In genomic region chr1:158391099-158391498, GRCh38 we compare ENCODE assay signal across 31 cellular contexts. TPM values are rescaled to one million over a fixed set of nuclear protein-coding genes. Genes with fewer than 3 reads are reported as not detected.
"Had no signal": no experiment of that assay in that cellular context is flagged by ENCODE, and none has a peak within 500 bp of the region (broad histone marks: within the 10 kb centered on the region; RNA-seq: fewer than 3 reads in every experiment).

No MANE protein-coding gene starts in this region.

- H3K4me3 ChIP-seq: SJSA1 had no signal

- DNase-seq: activated CD4-positive, alpha-beta T cell treated with anti-CD3 and anti-CD28 coated beads, Interleukin-2, amount 10 ng/mL, durations not matched to agents 7 days and 5 days; activated CD4-positive, alpha-beta T cell treated with anti-CD3 and anti-CD28 coated beads, Interleukin-2, amount 50 U/mL, for 48 hours; activated CD8-positive, alpha-beta memory T cell treated with anti-CD3 and anti-CD28 coated beads, Interleukin-2, amount 50 U/mL, for 4 hours; activated effector memory CD4-positive, alpha-beta T cell treated with Interleukin-2 at 50 U/mL for 16 hours; activated naive CD4-positive, alpha-beta T cell treated with anti-CD3 and anti-CD28 coated beads, Interleukin-2, amount 10 ng/mL, durations not matched to agents 7 days and 5 days; activated naive CD8-positive, alpha-beta T cell treated with anti-CD3 and anti-CD28 coated beads, Interleukin-2, amount 50 U/mL, for 24 hours; activated T-cell treated with anti-CD3 and anti-CD28 coated beads, Interleukin-2, amount 50 U/mL, for 48 hours; anterior cingulate cortex; caudate nucleus; NCI-H1092 treated with DMSO at 0.1 percent for 48 hours; NCI-H1417 treated with DMSO at 0.1 percent for 48 hours; NCI-H187 treated with DMSO at 0.1 percent for 48 hours; NCI-H2081; NCI-H2171 treated with DMSO at 0.1 percent for 48 hours; NCI-H2227 treated with DMSO at 0.1 percent for 48 hours; NCI-H446; NCI-H524; NCI-H69; NCI-H82; RPMI8226; SHP77 treated with DMSO at 0.1 percent for 48 hours; SK-N-SH had no signal

- H3K27ac Mint-ChIP-seq: activated CD4-positive, alpha-beta T cell treated with anti-CD3 and anti-CD28 coated beads, Interleukin-2, amount 10 ng/mL, durations not matched to agents 7 days and 5 days; activated naive CD4-positive, alpha-beta T cell treated with anti-CD3 and anti-CD28 coated beads, Interleukin-2, amount 10 ng/mL, durations not matched to agents 7 days and 5 days; activated naive CD8-positive, alpha-beta T cell; activated naive CD8-positive, alpha-beta T cell treated with anti-CD3 and anti-CD28 coated beads, Interleukin-2, amount 50 U/mL, for 24 hours; brain; T-helper 1 cell treated with Interleukin-12 subunit alpha and Interleukin-12 subunit beta and Interleukin-4 antibody, amounts not matched to agents 30 μg/mL and 1 μg/mL, for 36 hours; T-helper 2 cell treated with Interferon-gamma antibody and Interleukin-4, amounts not matched to agents 5 μg/mL and 100 μg/mL, for 36 hours had no signal

- H3K36me3 ChIP-seq: SJSA1 had no signal

- H3K4me1 ChIP-seq: SJSA1 had no signal

- H3K36me3 Mint-ChIP-seq: activated naive CD4-positive, alpha-beta T cell treated with anti-CD3 and anti-CD28 coated beads, Interleukin-2, amount 10 ng/mL, durations not matched to agents 7 days and 5 days; activated naive CD8-positive, alpha-beta T cell; brain had no signal

- H3K4me2 ChIP-seq: KMS-11, SK-N-SH had no signal

- ATAC-seq: activated naive CD8-positive, alpha-beta T cell treated with anti-CD3 and anti-CD28 coated beads, Interleukin-2, amount 50 U/mL, for 24 hours; Panc1 had no signal

- H3K4me3 Mint-ChIP-seq: activated CD4-positive, alpha-beta T cell treated with anti-CD3 and anti-CD28 coated beads, Interleukin-2, amount 10 ng/mL, durations not matched to agents 7 days and 5 days; activated naive CD4-positive, alpha-beta T cell treated with anti-CD3 and anti-CD28 coated beads, Interleukin-2, amount 10 ng/mL, durations not matched to agents 7 days and 5 days; activated naive CD8-positive, alpha-beta T cell; activated naive CD8-positive, alpha-beta T cell treated with anti-CD3 and anti-CD28 coated beads, Interleukin-2, amount 50 U/mL, for 24 hours; brain; T-helper 1 cell treated with Interleukin-12 subunit alpha and Interleukin-12 subunit beta and Interleukin-4 antibody, amounts not matched to agents 30 μg/mL and 1 μg/mL, for 36 hours; T-helper 2 cell treated with Interferon-gamma antibody and Interleukin-4, amounts not matched to agents 5 μg/mL and 100 μg/mL, for 36 hours had no signal

- H3K9me3 Mint-ChIP-seq: activated CD4-positive, alpha-beta T cell treated with anti-CD3 and anti-CD28 coated beads, Interleukin-2, amount 10 ng/mL, durations not matched to agents 7 days and 5 days; activated naive CD8-positive, alpha-beta T cell treated with anti-CD3 and anti-CD28 coated beads, Interleukin-2, amount 50 U/mL, for 24 hours; T-helper 2 cell treated with Interferon-gamma antibody and Interleukin-4, amounts not matched to agents 5 μg/mL and 100 μg/mL, for 36 hours had no signal

- H3K27me3 ChIP-seq: SJSA1 had no signal

- H3K27ac ChIP-seq: KMS-11, SJSA1 had no signal

- H3K9me3 ChIP-seq: SJSA1, SK-N-SH had no signal

- H3K27me3 Mint-ChIP-seq: activated CD4-positive, alpha-beta T cell treated with anti-CD3 and anti-CD28 coated beads, Interleukin-2, amount 10 ng/mL, durations not matched to agents 7 days and 5 days; activated naive CD4-positive, alpha-beta T cell treated with anti-CD3 and anti-CD28 coated beads, Interleukin-2, amount 10 ng/mL, durations not matched to agents 7 days and 5 days had no signal

- H3K4me1 Mint-ChIP-seq: activated naive CD4-positive, alpha-beta T cell treated with anti-CD3 and anti-CD28 coated beads, Interleukin-2, amount 10 ng/mL, durations not matched to agents 7 days and 5 days; brain had no signal

- H3K9ac ChIP-seq: KMS-11, SK-N-SH had no signal

RNA-seq across cellular contexts. Expression of gene OR10T2, which starts 8.2 kb away (rescaled TPM):
- total RNA-seq: activated CD4-positive, alpha-beta T cell treated with anti-CD3 and anti-CD28 coated beads, Interleukin-2, amount 10 ng/mL, durations not matched to agents 7 days and 5 days; bronchial epithelial cell; M059J; SJSA1 had no signal
- polyA plus RNA-seq: SK-N-SH had no signal

RNA-seq across cellular contexts. Expression of gene OR10K2, which starts 34.9 kb away (rescaled TPM):
- total RNA-seq: activated CD4-positive, alpha-beta T cell treated with anti-CD3 and anti-CD28 coated beads, Interleukin-2, amount 10 ng/mL, durations not matched to agents 7 days and 5 days; bronchial epithelial cell; M059J; SJSA1 had no signal
- polyA plus RNA-seq: SK-N-SH had no signal

RNA-seq across cellular contexts. Expression of gene CD1E, which starts 37.4 kb away (rescaled TPM):
- total RNA-seq: activated CD4-positive, alpha-beta T cell treated with anti-CD3 and anti-CD28 coated beads, Interleukin-2, amount 10 ng/mL, durations not matched to agents 7 days and 5 days; bronchial epithelial cell; M059J; SJSA1 had no signal
- polyA plus RNA-seq: SK-N-SH had no signal

RNA-seq across cellular contexts. Expression of gene CD1B, which starts 59.8 kb away (rescaled TPM):
- total RNA-seq: activated CD4-positive, alpha-beta T cell treated with anti-CD3 and anti-CD28 coated beads, Interleukin-2, amount 10 ng/mL, durations not matched to agents 7 days and 5 days; bronchial epithelial cell; M059J; SJSA1 had no signal
- polyA plus RNA-seq: SK-N-SH had no signal
